11 cellular contexts compared by ENCODE assay signal in genomic region chr17:28907709-28908475, GRCh38. TPM values are rescaled to one million over a fixed set of nuclear protein-coding genes. Genes with fewer than 3 reads are reported as not detected.
A peak's percentile ranks its signal among the peaks of the same experiment; 100 is the strongest.
DNase-seq lines count a peak whose midpoint lies in the region; ATAC-seq, FAIRE-seq and TF ChIP-seq lines count a peak whose summit lies in the region.
"Had no signal": no experiment of that assay in that cellular context is flagged by ENCODE, and none has a peak within 500 bp of the region (broad histone marks: within the 10 kb centered on the region; RNA-seq: fewer than 3 reads in every experiment).

No MANE protein-coding gene starts in this region.

- no peaks in the 10 kb centered on the region for H3K9me3 Mint-ChIP-seq in nephron
- H3K9me3 Mint-ChIP-seq: activated naive CD4-positive, alpha-beta T cell treated with anti-CD3 and anti-CD28 coated beads for 36 hours had no signal

- peaks cover 57% of the 10 kb centered on the region for H3K36me3 Mint-ChIP-seq in nephron (ENCODE audit: low read depth)

- no peaks in the 10 kb centered on the region for H3K27me3 ChIP-seq in uterus

- ATAC-seq in Right ventricle myocardium inferior (peak; percentile 17), HG03439 (IDR thresholded peaks at IDR 0.05; ENCODE audit: unreplicated experiment) (no peak)

- peaks cover 14 to 15% of the 10 kb centered on the region in 2 donors for H3K4me1 ChIP-seq in uterus

- H3K4me3 Mint-ChIP-seq in nephron, result no peak overlapping the region
- H3K4me3 Mint-ChIP-seq: activated naive CD4-positive, alpha-beta T cell treated with anti-CD3 and anti-CD28 coated beads for 36 hours had no signal

- H3K36me3 ChIP-seq in uterus, result no peaks in the 10 kb centered on the region

- FAIRE-seq in urothelium cell line (lab: Jason Lieb, UNC), result no peak

- H3K27me3 Mint-ChIP-seq in nephron (ENCODE audit: low read depth), result no peaks in the 10 kb centered on the region

- TF ChIP-seq CTCF in nephron (IDR thresholded peaks at IDR 0.05; ENCODE audit: unreplicated experiment in 3 of 3), result no peak
- TF ChIP-seq CTCF in uterus (IDR thresholded peaks at IDR 0.05), result no peak

- H3K4me3 ChIP-seq in uterus, result no peak overlapping the region

- peak overlapping the region; percentile 58 to 70 (median 67) for H3K27ac Mint-ChIP-seq in nephron

- DNase-seq in Right ventricle myocardium inferior (ENCODE audit: missing footprints) (no peak), cardiac septum (ENCODE audit: low spot score) (no peak), fibroblast of gingiva (ENCODE audit: low read depth) (peak; percentile 49), uterus (no peak), urothelium cell line (ENCODE audit: low spot score) (no peak), DMS 273 (lab: John Stamatoyannopoulos, UW; ENCODE audit: unreplicated experiment) (no peak)
- DNase-seq: activated naive CD4-positive, alpha-beta T cell treated with anti-CD3 and anti-CD28 coated beads for 36 hours; NCI-H1436; WERI-Rb-1 had no signal

- intact Hi-C loops in Right ventricle myocardium inferior (cut with DNase I), result no loop called here
- intact Hi-C loops in cardiac septum (cut with DNase I), result no loop called here
- intact Hi-C loops in uterus (cut with DNase I; ENCODE audit: low total_unique reads), result no loop called here

- H3K9me3 ChIP-seq in uterus, result no peaks in the 10 kb centered on the region

- no peak for TF ChIP-seq POLR2A in uterus (IDR thresholded peaks at IDR 0.05)

- H3K4me1 Mint-ChIP-seq in nephron, result peaks cover 22% of the 10 kb centered on the region

- peak overlapping the region; percentile 78 to 84 for H3K27ac ChIP-seq in uterus
- H3K27ac ChIP-seq: WERI-Rb-1 had no signal

RNA-seq across cellular contexts. Expression of gene DHRS13, which starts 5.0 kb away (rescaled TPM):
- 3.0 TPM for total RNA-seq in Right ventricle myocardium inferior
- total RNA-seq in cardiac septum, result 3.0 TPM
- 10 to 100 TPM in 3 of 4 donors, under 1 TPM in 1; 0.26 to 17.4 (median 13.6) TPM for total RNA-seq in uterus

RNA-seq across cellular contexts. Expression of gene FLOT2, which starts 10.4 kb away (rescaled TPM):
- 118 TPM for total RNA-seq in Right ventricle myocardium inferior
- total RNA-seq in cardiac septum, result 80.4 TPM
- 100 to 1,000 TPM in 1 of 4 donors, 10 to 100 TPM in 3; 31.3 to 117 (median 37.4) TPM for total RNA-seq in uterus

RNA-seq across cellular contexts. Expression of gene PHF12, which starts 43.4 kb away (rescaled TPM):
- total RNA-seq in Right ventricle myocardium inferior, result 18.3 TPM
- 20.4 TPM for total RNA-seq in cardiac septum
- 10 to 100 TPM; 22.1 to 78.4 (median 55.2) TPM for total RNA-seq in uterus

RNA-seq across cellular contexts. Expression of gene ERAL1, which starts 53.1 kb away (rescaled TPM):
- total RNA-seq in Right ventricle myocardium inferior, result 37.2 TPM
- total RNA-seq in cardiac septum, result 31.3 TPM
- 10 to 100 TPM; 19.0 to 67.6 (median 32.3) TPM for total RNA-seq in uterus
